21 cellular contexts compared by ENCODE assay signal in the genomic region with DNA sequence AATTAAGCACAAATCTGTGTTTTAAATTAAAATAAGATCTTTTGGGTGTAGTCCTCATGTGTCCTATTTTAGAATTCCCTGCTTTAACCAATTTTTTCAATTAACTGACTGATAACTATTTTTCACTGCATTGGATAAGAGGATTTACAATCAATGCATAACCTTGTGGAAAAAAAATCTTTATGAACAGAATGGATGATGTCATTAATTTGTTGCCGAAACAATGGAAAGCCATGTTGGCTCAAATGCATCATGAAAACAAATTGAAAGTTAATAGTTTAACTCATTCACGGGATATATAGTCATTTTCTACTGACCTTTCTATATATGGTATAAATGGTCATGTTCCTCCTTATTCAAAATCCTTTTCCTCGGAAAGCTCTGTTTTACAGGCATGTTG.
DNase-seq lines count a peak whose midpoint lies in the region; ATAC-seq, FAIRE-seq and TF ChIP-seq lines count a peak whose summit lies in the region.
"Had no signal": no experiment of that assay in that cellular context is flagged by ENCODE, and none has a peak within 500 bp of the region (broad histone marks: within the 10 kb centered on the region; RNA-seq: fewer than 3 reads in every experiment).

No MANE protein-coding gene starts in this region.

- H3K27ac ChIP-seq in HepG2 (ENCODE audit: extremely low read length, insufficient read depth, low read length), result no peak overlapping the region
- H3K27ac ChIP-seq in right lobe of liver, result no peak overlapping the region
- no peak overlapping the region for H3K27ac ChIP-seq in K562 (ENCODE audit: extremely low read depth, low read depth, low read length)
- H3K27ac ChIP-seq: 22Rv1; A549; BLaER1 treated with 17β-estradiol and CSF1 and Interleukin-3, amounts not matched to agents 10 nM and 100 nM; C4-2B had no signal

- CTCF ChIA-PET in HepG2 (lab: Yijun Ruan, JAX; ENCODE audit: low intra/inter-chr PET ratio, low total read pairs), result no interaction called here
- CTCF ChIA-PET in K562 (lab: Yijun Ruan, JAX; ENCODE audit: low intra/inter-chr PET ratio), result no interaction called here

- H3K4me2 ChIP-seq in HepG2 (ENCODE audit: low read depth, low read length) (no peak overlapping the region), K562 (ENCODE audit: insufficient read depth, low read length) (no peak overlapping the region)
- H3K4me2 ChIP-seq: A549 had no signal

- H3K36me3 ChIP-seq in HepG2 (replicated peaks in 1 of 2; ENCODE audit: control insufficient read depth in 1 of 2, insufficient read depth in 2 of 2, low read length in 2 of 2) (no peaks in the 10 kb centered on the region), right lobe of liver (no peaks in the 10 kb centered on the region), K562 (ENCODE audit: control insufficient read depth, insufficient read depth, low read length) (no peaks in the 10 kb centered on the region)
- H3K36me3 ChIP-seq: BLaER1 treated with 17β-estradiol and CSF1 and Interleukin-3, amounts not matched to agents 10 nM and 100 nM had no signal

- H3K4me1 ChIP-seq in HepG2 (ENCODE audit: insufficient read depth, low read length), result no peaks in the 10 kb centered on the region
- H3K4me1 ChIP-seq in right lobe of liver, result no peaks in the 10 kb centered on the region
- no peaks in the 10 kb centered on the region for H3K4me1 ChIP-seq in K562 (replicated peaks in 1 of 2; ENCODE audit: control insufficient read depth in 2 of 2, insufficient read depth in 2 of 2, low read length in 2 of 2)
- H3K4me1 ChIP-seq: A549, Caco-2 had no signal

- no peak overlapping the region for H2AFZ ChIP-seq in HepG2 (ENCODE audit: low read length)
- H2AFZ ChIP-seq in K562 (ENCODE audit: low read depth, low read length), result no peak overlapping the region

- TF ChIP-seq CTCF in HepG2 (CRISPR knock-in tag; IDR thresholded peaks at IDR 0.05), result no peak
- no peak for TF ChIP-seq CTCF in right lobe of liver (IDR thresholded peaks at IDR 0.05)
- TF ChIP-seq CTCF in K562 (IDR thresholded peaks at IDR 0.05 in 2 of 3, conservative IDR thresholded peaks at IDR 0.05 in 1 of 3; ENCODE audit: insufficient read depth in 2 of 3, low read depth in 1 of 3, low read length in 3 of 3), result no peak
- no peak for TF ChIP-seq CTCF in natural killer cell (IDR thresholded peaks at IDR 0.05)

- H3K27me3 Mint-ChIP-seq in natural killer cell (ENCODE audit: low read depth in 2 of 2), result peaks cover 12 to 22% of the 10 kb centered on the region in 2 donors

- TF ChIP-seq EP300 in HepG2 (IDR thresholded peaks at IDR 0.05; ENCODE audit: low read depth in 2 of 2, low read length in 2 of 2) (no peak), HepG2 (CRISPR knock-in tag; IDR thresholded peaks at IDR 0.05; ENCODE audit: borderline replicate concordance) (no peak), K562 (IDR thresholded peaks at IDR 0.05; ENCODE audit: low read length) (no peak)

- H3K27me3 ChIP-seq in HepG2 (ENCODE audit: control insufficient read depth in 1 of 2, insufficient read depth in 2 of 2, low read length in 2 of 2) (peaks cover 1 to 8% of the 10 kb centered on the region in 2 experiments; a peak in 2 of 5 replicates), right lobe of liver (no peaks in the 10 kb centered on the region), K562 (ENCODE audit: control insufficient read depth in 2 of 2, insufficient read depth in 2 of 2, low read length in 2 of 2) (no peaks in the 10 kb centered on the region)
- H3K27me3 ChIP-seq: BLaER1 treated with 17β-estradiol and CSF1 and Interleukin-3, amounts not matched to agents 10 nM and 100 nM had no signal

- BruUV-seq in HepG2 (replicated peaks; lab: Mats Ljungman, UMichigan) (no TSS peak), K562 (replicated peaks; lab: Mats Ljungman, UMichigan) (no TSS peak)

- no peaks in the 10 kb centered on the region for H3K4me1 Mint-ChIP-seq in natural killer cell
- H3K4me1 Mint-ChIP-seq: B cell had no signal

- H3K79me2 ChIP-seq in HepG2 (ENCODE audit: insufficient read depth, low read length) (no peaks in the 10 kb centered on the region), K562 (ENCODE audit: control insufficient read depth, insufficient read depth, low read length) (no peaks in the 10 kb centered on the region)

- no peaks in the 10 kb centered on the region for H3K36me3 Mint-ChIP-seq in natural killer cell
- H3K36me3 Mint-ChIP-seq: CD8-positive, alpha-beta T cell had no signal

- POLR2A ChIA-PET in HepG2 (lab: Yijun Ruan, JAX) (no interaction called here), K562 (lab: Yijun Ruan, JAX) (no interaction called here)

- WGBS in HepG2 (ENCODE audit: low lambda C conversion rate), result 17% methylated on average over 3 of the region's 3 CpGs
- 69% methylated on average over 3 of the region's 3 CpGs for WGBS in right lobe of liver (ENCODE audit: insufficient coverage, low coverage, low lambda C conversion rate, missing lambda C conversion rate)
- WGBS in K562 (ENCODE audit: insufficient coverage, low coverage, missing lambda C conversion rate), result 49% methylated on average over 3 of the region's 3 CpGs

- TF ChIP-seq RAD21 in HepG2 (CRISPR knock-in tag; IDR thresholded peaks at IDR 0.05) (no peak), K562 (CRISPR knock-in tag; conservative IDR thresholded peaks at IDR 0.05 in 1 of 2, IDR thresholded peaks at IDR 0.05 in 1 of 2) (no peak)

- H4K20me1 ChIP-seq in HepG2 (ENCODE audit: insufficient read depth, low read length) (no peaks in the 10 kb centered on the region), K562 (replicated peaks; ENCODE audit: control insufficient read depth, insufficient read depth, low read length) (no peaks in the 10 kb centered on the region)
- H4K20me1 ChIP-seq: BLaER1 treated with 17β-estradiol and CSF1 and Interleukin-3, amounts not matched to agents 10 nM and 100 nM had no signal

- H3K27ac Mint-ChIP-seq in natural killer cell, result no peak overlapping the region
- H3K27ac Mint-ChIP-seq: B cell; CD4-positive, alpha-beta T cell; CD8-positive, alpha-beta T cell had no signal

- in situ Hi-C loops in HepG2 (cut with HindIII; ENCODE audit: extremely low pct_ligation_motif_present, low pct_unique_long_range_greater_than_20kb) (no loop called here), K562 (cut with MboI) (no loop called here)

- FAIRE-seq in HepG2 (lab: Jason Lieb, UNC) (no peak), K562 (lab: Jason Lieb, UNC) (no peak)
- FAIRE-seq: A549, D721Med, G401.6, GM12892, GM18507 had no signal

- H3K9me3 ChIP-seq in HepG2 (ENCODE audit: low read length) (no peaks in the 10 kb centered on the region), right lobe of liver (no peaks in the 10 kb centered on the region), K562 (replicated peaks; ENCODE audit: control insufficient read depth, insufficient read depth, low read depth, low read length) (no peaks in the 10 kb centered on the region)
- H3K9me3 ChIP-seq: Caco-2 had no signal

- H3K9me1 ChIP-seq in K562 (ENCODE audit: control insufficient read depth, insufficient read depth, low read length), result no peaks in the 10 kb centered on the region

- ATAC-seq in HepG2, result no peak
- ATAC-seq in right lobe of liver, result no peak
- ATAC-seq in K562, result no peak
- ATAC-seq in natural killer cell, result no peak
- ATAC-seq: A549; CD8-positive, alpha-beta T cell had no signal

- H3K4me3 Mint-ChIP-seq in natural killer cell, result no peak overlapping the region
- H3K4me3 Mint-ChIP-seq: B cell; CD4-positive, alpha-beta T cell; CD8-positive, alpha-beta T cell had no signal

- intact Hi-C loops in HepG2 (cut with micrococcal nuclease; ENCODE audit: unreplicated experiment) (no loop called here), right lobe of liver (cut with DNase I) (no loop called here), K562 (cut with micrococcal nuclease) (no loop called here), natural killer cell (cut with micrococcal nuclease) (no loop called here)

- no peak for TF ChIP-seq POLR2A in HepG2 (IDR thresholded peaks at IDR 0.05; ENCODE audit: insufficient read depth in 1 of 2, low read depth in 2 of 2, low read length in 2 of 2)
- TF ChIP-seq POLR2A in right lobe of liver (IDR thresholded peaks at IDR 0.05), result no peak
- TF ChIP-seq POLR2A in K562 (conservative IDR thresholded peaks at IDR 0.05), result no peak

- no peak for DNase-seq in HepG2 (ENCODE audit: low spot score)
- DNase-seq in right lobe of liver, result no peak
- no peak for DNase-seq in K562 (ENCODE audit: extremely low read depth in 1 of 4, low spot score in 3 of 4)
- DNase-seq in germinal center (ENCODE audit: low spot score), result no peak
- no peak for DNase-seq in natural killer cell
- DNase-seq: AML-193; Caco-2; Calu3; CD4-positive, alpha-beta T cell; CD8-positive, alpha-beta T cell; DMS79 treated with DMSO at 0.1 percent for 48 hours; GF-D8 had no signal

- H3K4me3 ChIP-seq in HepG2 (replicated peaks in 1 of 3; ENCODE audit: insufficient read depth in 1 of 3, low read depth in 2 of 3, low read length in 3 of 3) (no peak overlapping the region), right lobe of liver (no peak overlapping the region), K562 (no peak overlapping the region)
- H3K4me3 ChIP-seq: A549; BLaER1 treated with 17β-estradiol and CSF1 and Interleukin-3, amounts not matched to agents 10 nM and 100 nM had no signal

- H3K9ac ChIP-seq in HepG2 (ENCODE audit: insufficient read depth, low read depth, low read length), result no peak overlapping the region
- no peak overlapping the region for H3K9ac ChIP-seq in K562 (ENCODE audit: insufficient read depth in 1 of 2, low read depth in 2 of 2, low read length in 2 of 2)
- H3K9ac ChIP-seq: BLaER1 treated with 17β-estradiol and CSF1 and Interleukin-3, amounts not matched to agents 10 nM and 100 nM had no signal

- H3K9me3 Mint-ChIP-seq in natural killer cell, result peaks cover 0 to 1% of the 10 kb centered on the region in 2 donors

TF ChIP-seq in HepG2, 621 proteins besides CTCF, POLR2A, EP300 and RAD21:
- TF ChIP-seq ATF7 (IDR thresholded peaks at IDR 0.05), result peak; percentile 92
- no peak for TF ChIP-seq ATF7 (CRISPR knock-in tag; IDR thresholded peaks at IDR 0.05)
- no peak for TF ChIP-seq NFE2L1 (CRISPR knock-in tag; IDR thresholded peaks at IDR 0.05; ENCODE audit: borderline replicate concordance)

TF ChIP-seq in K562, 482 proteins besides CTCF, POLR2A, EP300 and RAD21:
- no peak for TF ChIP-seq ARID2 (IDR thresholded peaks at IDR 0.05)
- TF ChIP-seq, protein P1, sequence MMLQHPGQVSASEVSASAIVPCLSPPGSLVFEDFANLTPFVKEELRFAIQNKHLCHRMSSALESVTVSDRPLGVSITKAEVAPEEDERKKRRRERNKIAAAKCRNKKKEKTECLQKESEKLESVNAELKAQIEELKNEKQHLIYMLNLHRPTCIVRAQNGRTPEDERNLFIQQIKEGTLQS (IDR thresholded peaks at IDR 0.05), result 0 out of 2 replicates have a peak, but pooled peaks have one; percentile 19
- TF ChIP-seq, protein P1 (CRISPR knock-in tag; conservative IDR thresholded peaks at IDR 0.05), result no peak
